In genomic region chr12:15726029-15726756, GRCh38 we compare ENCODE assay signal across 13 cellular contexts.
DNase-seq lines count a peak whose midpoint lies in the region; ATAC-seq and TF ChIP-seq lines count a peak whose summit lies in the region.
"Had no signal": no experiment of that assay in that cellular context is flagged by ENCODE, and none has a peak within 500 bp of the region (broad histone marks: within the 10 kb centered on the region; RNA-seq: fewer than 3 reads in every experiment).

No MANE protein-coding gene starts in this region.

- TF ChIP-seq CTCF in gastroesophageal sphincter (IDR thresholded peaks at IDR 0.05) = no peak
- TF ChIP-seq CTCF in lower leg skin (IDR thresholded peaks at IDR 0.05) = no peak
- TF ChIP-seq CTCF in CD4-positive, alpha-beta T cell (IDR thresholded peaks at IDR 0.05) = no peak

- TF ChIP-seq POLR2A in gastroesophageal sphincter (IDR thresholded peaks at IDR 0.05) = no peak
- TF ChIP-seq POLR2A in lower leg skin (IDR thresholded peaks at IDR 0.05) = no peak

- H3K4me3 Mint-ChIP-seq in CD4-positive, alpha-beta T cell = no peak overlapping the region

- H3K9me3 ChIP-seq in gastroesophageal sphincter = no peaks in the 10 kb centered on the region
- no peaks in the 10 kb centered on the region for H3K9me3 ChIP-seq in CD4-positive, alpha-beta T cell (ENCODE audit: control insufficient read depth, low read length)
- H3K9me3 ChIP-seq: neutrophil, testis had no signal

- 33 to 43% methylated on average over 1 of the region's 1 CpG for WGBS in gastroesophageal sphincter (ENCODE audit: low coverage in 1 of 2), 2 donors
- 25 to 43% methylated on average over 1 of the region's 1 CpG for WGBS in lower leg skin, 2 donors

- H3K27ac ChIP-seq in gastroesophageal sphincter = peak overlapping the region in 3 of 4 donors; percentile 0 to 55 (median 13)
- no peak overlapping the region for H3K27ac ChIP-seq in CD4-positive, alpha-beta T cell (ENCODE audit: low read depth, low read length)
- H3K27ac ChIP-seq: cardiac muscle cell, neutrophil, testis had no signal

- no peak for ATAC-seq in gastroesophageal sphincter
- no peak for ATAC-seq in CD4-positive, alpha-beta T cell (ENCODE audit: poor library complexity)

- no peaks in the 10 kb centered on the region for H3K36me3 Mint-ChIP-seq in CD4-positive, alpha-beta T cell (ENCODE audit: low read depth)

- H3K27ac Mint-ChIP-seq in CD4-positive, alpha-beta T cell = no peak overlapping the region

- no peaks in the 10 kb centered on the region for H3K36me3 ChIP-seq in gastroesophageal sphincter
- H3K36me3 ChIP-seq: cardiac muscle cell, neutrophil had no signal

- H3K9me3 Mint-ChIP-seq in CD4-positive, alpha-beta T cell = no peaks in the 10 kb centered on the region

- no peaks in the 10 kb centered on the region for H3K27me3 ChIP-seq in gastroesophageal sphincter
- H3K27me3 ChIP-seq in CD4-positive, alpha-beta T cell (ENCODE audit: control insufficient read depth, insufficient read depth, low read length) = no peaks in the 10 kb centered on the region
- H3K27me3 ChIP-seq: cardiac muscle cell, neutrophil, testis had no signal

- TF ChIP-seq EP300 in gastroesophageal sphincter (IDR thresholded peaks at IDR 0.05) = no peak

- no peak overlapping the region for H3K4me3 ChIP-seq in gastroesophageal sphincter
- no peak overlapping the region for H3K4me3 ChIP-seq in lower leg skin (ENCODE audit: low read depth, poor library complexity, severe bottlenecking)
- H3K4me3 ChIP-seq: cardiac muscle cell, testis had no signal

- DNase-seq in ELF-1 (ENCODE audit: low read depth, low spot score) = peak; percentile 1
- peak; percentile 70 for DNase-seq in OCI-M1 (lab: John Stamatoyannopoulos, UW)
- peak; percentile 84 for DNase-seq in pons (ENCODE audit: low spot score)
- no peak for DNase-seq in lower leg skin (ENCODE audit: low spot score in 2 of 2)
- DNase-seq in NCI-H748 treated with DMSO at 0.1 percent for 48 hours (lab: John Stamatoyannopoulos, UW) = no peak
- DNase-seq in hypothalamus (lab: John Stamatoyannopoulos, UW) = no peak
- no peak for DNase-seq in CD4-positive, alpha-beta T cell
- DNase-seq: activated CD8-positive, alpha-beta memory T cell treated with anti-CD3 and anti-CD28 coated beads, Interleukin-2, amount 50 U/mL, for 4 hours; stimulated activated CD4-positive, alpha-beta T cell treated with anti-CD3 and anti-CD28 coated beads, Interleukin-2, amount 100 ng/mL, for 48 hours; testis had no signal

- peaks cover 0 to 30% (median 0%) of the 10 kb centered on the region in 3 donors for H3K4me1 ChIP-seq in gastroesophageal sphincter

- no peaks in the 10 kb centered on the region for H3K4me1 Mint-ChIP-seq in CD4-positive, alpha-beta T cell (ENCODE audit: low read depth)

- H3K27me3 Mint-ChIP-seq in CD4-positive, alpha-beta T cell = no peaks in the 10 kb centered on the region

- intact Hi-C loops in lower leg skin (cut with DNase I; ENCODE audit: low total_unique reads) = no loop called here
- intact Hi-C loops in CD4-positive, alpha-beta T cell (cut with DNase I, micrococcal nuclease) = no loop called here

- POLR2A ChIA-PET in CD4-positive, alpha-beta T cell (lab: Charles Lee) = no interaction called here

- CTCF ChIA-PET in CD4-positive, alpha-beta T cell (lab: Charles Lee) = no interaction called here

Comparison
In these comparisons a context has a peak if more than half of its experiments do, and no peak if none do; other contexts are left out.
1. DNase-seq: peak in ELF-1 (single experiment), OCI-M1 (single experiment) and pons (single experiment); none in lower leg skin (0 of 2), NCI-H748 treated with DMSO at 0.1 percent for 48 hours (single experiment), hypothalamus (0 of 51) and CD4-positive, alpha-beta T cell (0 of 10).